ENCODE assay signal across 1 cellular context in genomic region chr7:45893996-45894664, GRCh38.
TF ChIP-seq lines count a peak whose summit lies in the region.

No MANE protein-coding gene starts in this region.

TF ChIP-seq in HepG2, 621 proteins besides CTCF, POLR2A, EP300 and RAD21 (continued from another document and continues in another):
- no peak for TF ChIP-seq LCORL (IDR thresholded peaks at IDR 0.05)
- TF ChIP-seq LCORL (CRISPR knock-in tag; IDR thresholded peaks at IDR 0.05) = no peak; the same call in 1 of the 2 replicates
- no peak for TF ChIP-seq PCBP2 (optimal IDR thresholded peaks at IDR 0.05; ENCODE audit: low read depth, low read length, poor library complexity, severe bottlenecking)
- 0 out of 2 replicates have a peak, but pooled peaks have one; percentile 65 for TF ChIP-seq ZNF616 (CRISPR knock-in tag; IDR thresholded peaks at IDR 0.05; ENCODE audit: low read depth)
- no peak for TF ChIP-seq SNRNP70 (IDR thresholded peaks at IDR 0.05; ENCODE audit: low read depth, low read length)
- peak; percentile 12; the same call in 1 of the 2 replicates for TF ChIP-seq ZNF713 (CRISPR knock-in tag; IDR thresholded peaks at IDR 0.05)
- TF ChIP-seq ZNF883 (CRISPR knock-in tag; IDR thresholded peaks at IDR 0.05; ENCODE audit: not compliant biosample characterization) = peak; percentile 53
- no peak for TF ChIP-seq TBP (CRISPR knock-in tag; IDR thresholded peaks at IDR 0.05)
- TF ChIP-seq TOE1 (CRISPR knock-in tag; IDR thresholded peaks at IDR 0.05) = 0 out of 2 replicates have a peak, but pooled peaks have one; percentile 16
- no peak for TF ChIP-seq ASH2L (IDR thresholded peaks at IDR 0.05; ENCODE audit: insufficient read length, low read depth, low read length)
- 0 out of 2 replicates have a peak, but pooled peaks have one; percentile 63 for TF ChIP-seq THAP7 (CRISPR knock-in tag; IDR thresholded peaks at IDR 0.05)
- TF ChIP-seq ZNF704 (CRISPR knock-in tag; IDR thresholded peaks at IDR 0.05; ENCODE audit: borderline replicate concordance) = no peak
- TF ChIP-seq TGIF2 (CRISPR knock-in tag; IDR thresholded peaks at IDR 0.05) = peak; percentile 14; the same call in 1 of the 2 replicates
- no peak for TF ChIP-seq TEAD3 (CRISPR knock-in tag; optimal IDR thresholded peaks at IDR 0.05; ENCODE audit: borderline replicate concordance)
- TF ChIP-seq ZNF230 (CRISPR knock-in tag; IDR thresholded peaks at IDR 0.05) = peak; percentile 75; the same call in 1 of the 2 replicates
- TF ChIP-seq ZFP1 (CRISPR knock-in tag; IDR thresholded peaks at IDR 0.05) = no peak
- TF ChIP-seq ZNF317 (CRISPR knock-in tag; IDR thresholded peaks at IDR 0.05) = no peak
- TF ChIP-seq SP140L (CRISPR knock-in tag; IDR thresholded peaks at IDR 0.05; ENCODE audit: borderline replicate concordance) = no peak
- no peak for TF ChIP-seq SP1 (IDR thresholded peaks at IDR 0.05)
- no peak for TF ChIP-seq SP1 (CRISPR knock-in tag; IDR thresholded peaks at IDR 0.05)
- peak; percentile 5 to 51; a peak in 2 of 4 replicates for TF ChIP-seq HMGXB4 (CRISPR knock-in tag; IDR thresholded peaks at IDR 0.05; ENCODE audit: borderline replicate concordance in 1 of 2, low read depth in 1 of 2)
- TF ChIP-seq HHEX (CRISPR knock-in tag; IDR thresholded peaks at IDR 0.05) = no peak
- 0 out of 2 replicates have a peak, but pooled peaks have one; percentile 27 for TF ChIP-seq SIX1 (CRISPR knock-in tag; IDR thresholded peaks at IDR 0.05; ENCODE audit: borderline replicate concordance)
- TF ChIP-seq AHDC1 (CRISPR knock-in tag; IDR thresholded peaks at IDR 0.05; ENCODE audit: borderline replicate concordance) = peak; percentile 57; the same call in 1 of the 2 replicates
- no peak for TF ChIP-seq GPN1 (CRISPR knock-in tag; IDR thresholded peaks at IDR 0.05; ENCODE audit: borderline replicate concordance)
- TF ChIP-seq TRAFD1 (CRISPR knock-in tag; IDR thresholded peaks at IDR 0.05; ENCODE audit: borderline replicate concordance) = 0 out of 2 replicates have a peak, but pooled peaks have one; percentile 46
- no peak for TF ChIP-seq ZNF335 (CRISPR knock-in tag; IDR thresholded peaks at IDR 0.05)
- no peak for TF ChIP-seq KLF9 (CRISPR knock-in tag; IDR thresholded peaks at IDR 0.05; ENCODE audit: low read depth)
- TF ChIP-seq ZNF101 (CRISPR knock-in tag; IDR thresholded peaks at IDR 0.05; ENCODE audit: borderline replicate concordance, low read depth) = no peak
- TF ChIP-seq ZNF160 (CRISPR knock-in tag; IDR thresholded peaks at IDR 0.05) = peak; percentile 26; the same call in 1 of the 2 replicates
- no peak; the same call in 1 of the 2 replicates for TF ChIP-seq ZNF280B (CRISPR knock-in tag; IDR thresholded peaks at IDR 0.05; ENCODE audit: borderline replicate concordance)
- TF ChIP-seq ZNF879 (CRISPR knock-in tag; IDR thresholded peaks at IDR 0.05) = peak; percentile 13; the same call in 1 of the 2 replicates
- TF ChIP-seq ZSCAN25 (CRISPR knock-in tag; IDR thresholded peaks at IDR 0.05) = 0 out of 2 replicates have a peak, but pooled peaks have one; percentile 4
- 0 out of 2 replicates have a peak, but pooled peaks have one; percentile 44 for TF ChIP-seq ZBTB44 (CRISPR knock-in tag; IDR thresholded peaks at IDR 0.05)
- TF ChIP-seq BORCS8-MEF2B (CRISPR knock-in tag; IDR thresholded peaks at IDR 0.05) = peak; percentile 29; the same call in 1 of the 2 replicates
- no peak for TF ChIP-seq NFE2 (CRISPR knock-in tag; IDR thresholded peaks at IDR 0.05)
- peak; percentile 96; the same call in 1 of the 2 replicates for TF ChIP-seq RARG (CRISPR knock-in tag; IDR thresholded peaks at IDR 0.05; ENCODE audit: low read depth)
- 0 out of 2 replicates have a peak, but pooled peaks have one; percentile 19 for TF ChIP-seq ZNF567 (CRISPR knock-in tag; IDR thresholded peaks at IDR 0.05; ENCODE audit: borderline replicate concordance)
- TF ChIP-seq ADNP (CRISPR knock-in tag; IDR thresholded peaks at IDR 0.05) = no peak
- TF ChIP-seq ZNF660 (CRISPR knock-in tag; IDR thresholded peaks at IDR 0.05; ENCODE audit: borderline replicate concordance, low read depth) = no peak
- TF ChIP-seq NRL (CRISPR knock-in tag; IDR thresholded peaks at IDR 0.05; ENCODE audit: borderline replicate concordance) = 0 out of 2 replicates have a peak, but pooled peaks have one; percentile 14
- TF ChIP-seq CBX2 (IDR thresholded peaks at IDR 0.05; ENCODE audit: low read depth, low read length) = no peak
- peak; percentile 45; the same call in 1 of the 2 replicates for TF ChIP-seq CBX2 (CRISPR knock-in tag; IDR thresholded peaks at IDR 0.05; ENCODE audit: low read depth)
- no peak for TF ChIP-seq BRCA1 (CRISPR knock-in tag; IDR thresholded peaks at IDR 0.05)
- TF ChIP-seq PITX1 (CRISPR knock-in tag; IDR thresholded peaks at IDR 0.05) = 0 out of 2 replicates have a peak, but pooled peaks have one; percentile 21
- no peak; a peak in 1 of 4 replicates for TF ChIP-seq NR2F1 (CRISPR knock-in tag; IDR thresholded peaks at IDR 0.05)
- no peak for TF ChIP-seq SOX6 (IDR thresholded peaks at IDR 0.05)
- TF ChIP-seq SOX6 (CRISPR knock-in tag; IDR thresholded peaks at IDR 0.05) = no peak
- no peak for TF ChIP-seq GABPA (IDR thresholded peaks at IDR 0.05; ENCODE audit: low read depth, low read length)
- TF ChIP-seq GABPA (CRISPR knock-in tag; IDR thresholded peaks at IDR 0.05; ENCODE audit: low read depth) = no peak
